Comparison of ENCODE assay signal across 1 cellular context in genomic region chr16:80710918-80711317, GRCh38.
TF ChIP-seq lines count a peak whose summit lies in the region.

No MANE protein-coding gene starts in this region.

TF ChIP-seq in GM12878, 131 proteins besides CTCF, POLR2A, EP300 and RAD21 (continued from another document):
- TF ChIP-seq REST (IDR thresholded peaks at IDR 0.05; ENCODE audit: low read depth, low read length) = no peak
- no peak for TF ChIP-seq USF1 (IDR thresholded peaks at IDR 0.05; ENCODE audit: borderline replicate concordance, extremely low read length, insufficient read depth, low read depth, low read length)
- TF ChIP-seq, protein P1, sequence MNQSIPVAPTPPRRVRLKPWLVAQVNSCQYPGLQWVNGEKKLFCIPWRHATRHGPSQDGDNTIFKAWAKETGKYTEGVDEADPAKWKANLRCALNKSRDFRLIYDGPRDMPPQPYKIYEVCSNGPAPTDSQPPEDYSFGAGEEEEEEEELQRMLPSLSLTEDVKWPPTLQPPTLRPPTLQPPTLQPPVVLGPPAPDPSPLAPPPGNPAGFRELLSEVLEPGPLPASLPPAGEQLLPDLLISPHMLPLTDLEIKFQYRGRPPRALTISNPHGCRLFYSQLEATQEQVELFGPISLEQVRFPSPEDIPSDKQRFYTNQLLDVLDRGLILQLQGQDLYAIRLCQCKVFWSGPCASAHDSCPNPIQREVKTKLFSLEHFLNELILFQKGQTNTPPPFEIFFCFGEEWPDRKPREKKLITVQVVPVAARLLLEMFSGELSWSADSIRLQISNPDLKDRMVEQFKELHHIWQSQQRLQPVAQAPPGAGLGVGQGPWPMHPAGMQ (IDR thresholded peaks at IDR 0.05; ENCODE audit: borderline replicate concordance) = no peak
- no peak for TF ChIP-seq SPI1 (IDR thresholded peaks at IDR 0.05; ENCODE audit: borderline replicate concordance, insufficient read depth, low read depth, low read length)
- no peak for TF ChIP-seq PAX8 (IDR thresholded peaks at IDR 0.05)
- TF ChIP-seq CREM (IDR thresholded peaks at IDR 0.05; ENCODE audit: low read depth) = 0 out of 2 replicates have a peak, but pooled peaks have one; percentile 51
- no peak for TF ChIP-seq POLR2AphosphoS2 (IDR thresholded peaks at IDR 0.05; ENCODE audit: low read depth, low read length)
- TF ChIP-seq TBL1XR1 (IDR thresholded peaks at IDR 0.05; ENCODE audit: low read depth, low read length) = no peak
- no peak for TF ChIP-seq NRF1 (conservative IDR thresholded peaks at IDR 0.05; ENCODE audit: low read depth, low read length)
- TF ChIP-seq RCOR1 (conservative IDR thresholded peaks at IDR 0.05; ENCODE audit: low read depth, low read length) = no peak
- no peak for TF ChIP-seq TARDBP (IDR thresholded peaks at IDR 0.05; ENCODE audit: borderline replicate concordance)
- TF ChIP-seq CREB1 (IDR thresholded peaks at IDR 0.05; ENCODE audit: low read depth) = peak; percentile 72
- 0 out of 2 replicates have a peak, but pooled peaks have one; percentile 53 for TF ChIP-seq MTA3 (IDR thresholded peaks at IDR 0.05; ENCODE audit: borderline replicate concordance, low read length)
- TF ChIP-seq E2F4 (IDR thresholded peaks at IDR 0.05; ENCODE audit: low read depth, low read length) = no peak
- TF ChIP-seq SRF (IDR thresholded peaks at IDR 0.05; ENCODE audit: low read depth in 2 of 2, low read length in 2 of 2) = no peak
- TF ChIP-seq EGR1 (IDR thresholded peaks at IDR 0.05; ENCODE audit: borderline replicate concordance in 1 of 2, low read depth in 2 of 2, low read length in 2 of 2) = no peak
